ENCODE assay signal across 1 cellular context in genomic region chr1:151547119-151547899, GRCh38.
TF ChIP-seq lines count a peak whose summit lies in the region.

No MANE protein-coding gene starts in this region.

TF ChIP-seq in HepG2, 621 proteins besides CTCF, POLR2A, EP300 and RAD21 (continued from another document and continues in another):
- TF ChIP-seq ZNF687 (CRISPR knock-in tag; IDR thresholded peaks at IDR 0.05) (peak; percentile 24; the same call in 1 of the 2 replicates), RXRB (CRISPR knock-in tag; IDR thresholded peaks at IDR 0.05; ENCODE audit: borderline replicate concordance) (peak; percentile 86), HNF4A (CRISPR knock-in tag; IDR thresholded peaks at IDR 0.05) (peak; percentile 94), HMGA1 (CRISPR knock-in tag; conservative IDR thresholded peaks at IDR 0.05) (no peak), SP140L (CRISPR knock-in tag; IDR thresholded peaks at IDR 0.05; ENCODE audit: borderline replicate concordance) (no peak), PHF21A (CRISPR knock-in tag; IDR thresholded peaks at IDR 0.05) (peak; percentile 95), ZFP37 (CRISPR knock-in tag; IDR thresholded peaks at IDR 0.05; ENCODE audit: borderline replicate concordance) (no peak), GTF3A (CRISPR knock-in tag; conservative IDR thresholded peaks at IDR 0.05) (no peak), ZSCAN29 (CRISPR knock-in tag; conservative IDR thresholded peaks at IDR 0.05) (peak; percentile 60; the same call in 1 of the 2 replicates), RCOR2 (CRISPR knock-in tag; IDR thresholded peaks at IDR 0.05) (peak; percentile 53; the same call in 1 of the 2 replicates), ZNF672 (CRISPR knock-in tag; IDR thresholded peaks at IDR 0.05) (no peak), POLR2G (IDR thresholded peaks at IDR 0.05; ENCODE audit: low read depth, low read length) (no peak), NAIF1 (CRISPR knock-in tag; IDR thresholded peaks at IDR 0.05; ENCODE audit: borderline replicate concordance) (no peak), BHLHE40 (IDR thresholded peaks at IDR 0.05; ENCODE audit: low read length) (peak; percentile 82), IKZF5 (CRISPR knock-in tag; IDR thresholded peaks at IDR 0.05) (peak; percentile 58; the same call in 1 of the 2 replicates), ZFP1 (CRISPR knock-in tag; IDR thresholded peaks at IDR 0.05) (peak; percentile 72; the same call in 1 of the 2 replicates), RAD51 (IDR thresholded peaks at IDR 0.05; ENCODE audit: borderline replicate concordance) (no peak), MATR3 (CRISPR knock-in tag; IDR thresholded peaks at IDR 0.05) (no peak), ZNF710 (CRISPR knock-in tag; IDR thresholded peaks at IDR 0.05; ENCODE audit: borderline replicate concordance) (peak; percentile 56; the same call in 1 of the 2 replicates), AHR (CRISPR knock-in tag; IDR thresholded peaks at IDR 0.05) (no peak), ZHX1 (CRISPR knock-in tag; IDR thresholded peaks at IDR 0.05; ENCODE audit: low read depth) (no peak), ZNF484 (CRISPR knock-in tag; IDR thresholded peaks at IDR 0.05; ENCODE audit: borderline replicate concordance, low read depth) (no peak), YEATS2 (CRISPR knock-in tag; IDR thresholded peaks at IDR 0.05; ENCODE audit: borderline replicate concordance) (no peak; the same call in 1 of the 2 replicates), JUN (CRISPR knock-in tag; IDR thresholded peaks at IDR 0.05) (peak; percentile 91), PPARG (CRISPR knock-in tag; conservative IDR thresholded peaks at IDR 0.05) (peak; percentile 93), ZNF619 (CRISPR knock-in tag; IDR thresholded peaks at IDR 0.05) (no peak), KLF11 (CRISPR knock-in tag; IDR thresholded peaks at IDR 0.05) (no peak), ZNF317 (CRISPR knock-in tag; IDR thresholded peaks at IDR 0.05) (no peak), MTF2 (CRISPR knock-in tag; IDR thresholded peaks at IDR 0.05; ENCODE audit: borderline replicate concordance) (no peak), KLF16 (CRISPR knock-in tag; IDR thresholded peaks at IDR 0.05) (peak; percentile 54 to 84; a peak in 2 of 4 replicates), RORA (CRISPR knock-in tag; IDR thresholded peaks at IDR 0.05) (no peak), MEIS1 (CRISPR knock-in tag; IDR thresholded peaks at IDR 0.05; ENCODE audit: borderline replicate concordance) (no peak), ZZZ3 (CRISPR knock-in tag; IDR thresholded peaks at IDR 0.05; ENCODE audit: borderline replicate concordance) (no peak), ZNF430 (CRISPR knock-in tag; IDR thresholded peaks at IDR 0.05) (peak; percentile 85; the same call in 1 of the 2 replicates), ZBTB44 (CRISPR knock-in tag; IDR thresholded peaks at IDR 0.05) (no peak), TBL1XR1 (IDR thresholded peaks at IDR 0.05; ENCODE audit: borderline replicate concordance, low read length, partially characterized antibody) (no peak), ZNF878 (CRISPR knock-in tag; IDR thresholded peaks at IDR 0.05) (0 out of 2 replicates have a peak, but pooled peaks have one; percentile 57), ZNF142 (CRISPR knock-in tag; IDR thresholded peaks at IDR 0.05) (no peak), SRSF4 (IDR thresholded peaks at IDR 0.05; ENCODE audit: low read depth, low read length, poor library complexity, severe bottlenecking) (no peak), PHF8 (CRISPR knock-in tag; IDR thresholded peaks at IDR 0.05) (peak; percentile 26; the same call in 1 of the 2 replicates), PAX8 (CRISPR knock-in tag; IDR thresholded peaks at IDR 0.05; ENCODE audit: borderline replicate concordance) (no peak), TAF1 (CRISPR knock-in tag; IDR thresholded peaks at IDR 0.05) (no peak; the same call in 1 of the 2 replicates), IRF2 (CRISPR knock-in tag; IDR thresholded peaks at IDR 0.05) (peak; percentile 67; the same call in 1 of the 2 replicates), FOSL1 (CRISPR knock-in tag; IDR thresholded peaks at IDR 0.05; ENCODE audit: borderline replicate concordance) (no peak), KDM4B (CRISPR knock-in tag; IDR thresholded peaks at IDR 0.05) (peak; percentile 66; the same call in 1 of the 2 replicates), CSRNP1 (CRISPR knock-in tag; IDR thresholded peaks at IDR 0.05) (no peak)
